Comparison of ENCODE assay signal across 8 cellular contexts in the genomic region with DNA sequence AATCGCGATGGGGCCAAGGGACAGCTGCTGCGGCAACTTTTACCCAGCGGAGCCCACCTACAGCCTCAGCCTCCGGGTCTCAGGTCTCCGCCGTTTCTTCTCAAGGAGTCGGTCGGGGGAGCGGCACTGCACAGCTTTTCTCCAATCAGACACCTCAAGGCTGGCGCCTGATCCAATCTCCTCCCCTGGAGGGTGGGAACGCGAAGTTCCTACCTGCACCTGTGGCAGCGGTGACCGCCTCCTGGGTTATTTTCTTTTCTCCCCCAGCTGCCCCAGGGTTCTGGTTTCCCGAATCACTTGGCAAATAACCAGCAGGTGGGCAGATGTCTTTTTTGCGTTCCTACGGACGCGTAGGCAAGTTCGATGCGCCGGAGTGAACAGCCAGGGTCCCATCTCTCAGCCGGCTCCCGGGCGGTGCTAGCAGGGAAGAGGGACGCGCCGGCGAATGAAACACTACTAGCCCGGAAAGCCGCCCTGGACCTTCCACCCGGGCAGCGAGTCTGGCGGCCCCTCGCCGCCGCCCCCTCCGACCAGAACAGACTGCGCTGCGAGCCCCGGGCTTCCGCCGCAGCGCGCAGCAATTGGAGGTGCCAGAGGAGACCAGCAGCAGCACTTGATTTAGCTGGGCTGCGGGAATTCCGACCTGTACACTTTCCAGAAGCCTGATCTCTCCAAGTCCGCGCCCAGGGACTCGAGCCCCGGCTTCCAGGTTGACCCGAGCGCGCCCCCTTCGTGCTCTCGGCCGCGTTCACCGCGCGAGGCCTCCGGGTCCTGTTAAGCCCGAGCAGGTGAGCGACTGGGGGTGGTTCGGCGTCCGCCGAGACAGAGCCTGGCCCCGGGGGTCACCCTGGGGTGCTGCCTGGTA.
DNase-seq lines count a peak whose midpoint lies in the region; ATAC-seq lines count a peak whose summit lies in the region.

A gene with protein sequence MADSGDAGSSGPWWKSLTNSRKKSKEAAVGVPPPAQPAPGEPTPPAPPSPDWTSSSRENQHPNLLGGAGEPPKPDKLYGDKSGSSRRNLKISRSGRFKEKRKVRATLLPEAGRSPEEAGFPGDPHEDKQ (plus strand): TSS at position 246 of the 865 bp plus-strand sequence. CDS start 2,495 bp downstream, outside the sequence.

- no peak for ATAC-seq in HG03159 (IDR thresholded peaks at IDR 0.05; ENCODE audit: unreplicated experiment)

- DNase-seq in DMS53 treated with DMSO at 0.1 percent for 48 hours (lab: John Stamatoyannopoulos, UW; ENCODE audit: unreplicated experiment) (peak; percentile 95), NCI-H1092 (lab: John Stamatoyannopoulos, UW) (peak; percentile 40), amniotic epithelial cell (ENCODE audit: low read depth) (peak; percentile 39), iPS DF 19.7 (ENCODE audit: low read depth, low spot score) (peak; percentile 65), retina (peak; percentile 75), NK-92 (lab: John Stamatoyannopoulos, UW; ENCODE audit: unreplicated experiment) (no peak)
- DNase-seq in NK-92 treated with Interleukin-12 subunit alpha and Interleukin-12 subunit beta, amount 100 ng/mL, for 24 hours (lab: John Stamatoyannopoulos, UW): no peak

Comparison
In these comparisons a context has a peak if more than half of its experiments do, and no peak if none do; other contexts are left out.
1. DNase-seq: peak in DMS53 treated with DMSO at 0.1 percent for 48 hours (single experiment), NCI-H1092 (single experiment), amniotic epithelial cell (single experiment), iPS DF 19.7 (single experiment) and retina (single experiment); none in NK-92 (single experiment) and NK-92 treated with Interleukin-12 subunit alpha and Interleukin-12 subunit beta, amount 100 ng/mL, for 24 hours (single experiment).